Comparison of ENCODE assay signal across 23 cellular contexts in the genomic region with DNA sequence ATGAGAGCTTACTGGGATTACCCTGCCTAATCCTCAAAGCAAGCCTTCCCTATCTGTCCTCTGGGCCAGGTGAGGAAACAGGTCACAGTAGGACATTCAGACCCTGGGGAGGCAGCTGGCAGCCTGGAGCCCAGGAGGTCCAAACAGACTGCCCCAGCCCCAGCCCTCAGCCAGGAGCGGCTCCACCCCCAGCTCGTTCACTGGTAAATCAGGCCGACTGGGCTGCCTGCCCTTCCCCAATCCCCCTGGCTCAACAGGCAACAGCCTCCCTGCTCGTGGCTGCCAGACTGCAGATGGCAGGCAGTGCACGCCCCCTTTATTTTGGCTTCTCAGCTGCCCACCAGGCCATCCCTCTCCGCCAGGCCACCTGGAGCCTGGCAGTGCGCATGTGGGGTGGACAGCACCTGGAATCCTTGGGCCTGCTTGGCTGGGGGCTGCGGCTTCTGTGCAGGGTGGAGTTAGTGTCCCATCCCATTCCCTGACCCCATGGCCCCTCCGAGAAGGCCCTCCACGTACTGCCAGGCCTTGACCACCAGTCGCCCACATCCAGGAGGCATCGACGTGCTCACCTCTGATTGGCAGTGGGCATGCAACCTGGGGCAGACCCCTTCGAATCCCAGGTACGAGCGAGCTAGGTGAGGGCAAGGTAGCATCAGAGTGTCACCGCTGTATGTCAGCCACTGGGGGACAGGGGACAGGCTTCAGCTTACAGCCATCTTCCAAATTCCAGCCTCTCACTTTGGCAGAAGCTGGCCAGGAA.
"Had no signal": no experiment of that assay in that cellular context is flagged by ENCODE, and none has a peak within 500 bp of the region (broad histone marks: within the 10 kb centered on the region; RNA-seq: fewer than 3 reads in every experiment).

No MANE protein-coding gene starts in this region.

- H3K4me1 Mint-ChIP-seq: activated CD8-positive, alpha-beta memory T cell treated with anti-CD3 and anti-CD28 coated beads, Interleukin-2, amount 10 ng/mL, durations not matched to agents 7 days and 5 days; activated naive CD4-positive, alpha-beta T cell treated with anti-CD3 and anti-CD28 coated beads, Interleukin-2, amount 50 U/mL, for 24 hours; immature natural killer cell; mesothelial cell of epicardium; naive thymus-derived CD8-positive, alpha-beta T cell had no signal

- H3K27ac ChIP-seq: body of pancreas, ovary, prostate gland had no signal

- ATAC-seq: activated CD8-positive, alpha-beta memory T cell treated with anti-CD3 and anti-CD28 coated beads, Interleukin-2, amount 10 ng/mL, durations not matched to agents 7 days and 5 days; activated CD8-positive, alpha-beta T cell treated with anti-CD3 and anti-CD28 coated beads for 36 hours; body of pancreas; left lobe of liver; naive thymus-derived CD8-positive, alpha-beta T cell; stimulated activated naive CD8-positive, alpha-beta T cell treated with anti-CD3 and anti-CD28 coated beads, Interleukin-15, Interleukin-2, amounts not matched to agents 100 U/mL and 50 U/mL, for 24 hours had no signal

- H3K9me3 Mint-ChIP-seq: activated naive CD4-positive, alpha-beta T cell treated with anti-CD3 and anti-CD28 coated beads, Interleukin-2, amount 50 U/mL, for 24 hours had no signal

- H3K36me3 ChIP-seq: ovary, prostate gland had no signal

- H3K27ac Mint-ChIP-seq: activated CD8-positive, alpha-beta memory T cell treated with anti-CD3 and anti-CD28 coated beads, Interleukin-2, amount 10 ng/mL, durations not matched to agents 7 days and 5 days; activated CD8-positive, alpha-beta T cell treated with anti-CD3 and anti-CD28 coated beads for 36 hours; activated naive CD4-positive, alpha-beta T cell treated with anti-CD3 and anti-CD28 coated beads, Interleukin-2, amount 50 U/mL, for 24 hours; immature natural killer cell; mesothelial cell of epicardium; naive thymus-derived CD8-positive, alpha-beta T cell; T-helper 1 cell treated with Interleukin-12 subunit alpha and Interleukin-12 subunit beta and Interleukin-4 antibody, amounts not matched to agents 30 μg/mL and 1 μg/mL, for 36 hours had no signal

- H3K9me3 ChIP-seq: body of pancreas, ovary, prostate gland had no signal

- H3K4me3 Mint-ChIP-seq: activated CD8-positive, alpha-beta memory T cell treated with anti-CD3 and anti-CD28 coated beads, Interleukin-2, amount 10 ng/mL, durations not matched to agents 7 days and 5 days; activated CD8-positive, alpha-beta T cell treated with anti-CD3 and anti-CD28 coated beads for 36 hours; activated naive CD4-positive, alpha-beta T cell treated with anti-CD3 and anti-CD28 coated beads, Interleukin-2, amount 50 U/mL, for 24 hours; immature natural killer cell; mesothelial cell of epicardium; naive thymus-derived CD8-positive, alpha-beta T cell; T-helper 1 cell treated with Interleukin-12 subunit alpha and Interleukin-12 subunit beta and Interleukin-4 antibody, amounts not matched to agents 30 μg/mL and 1 μg/mL, for 36 hours had no signal

- H3K27me3 ChIP-seq: body of pancreas, ovary had no signal

- DNase-seq: activated CD4-positive, alpha-beta T cell treated with anti-CD3 and anti-CD28 coated beads for 4 hours; activated CD4-positive, CD25-positive, alpha-beta regulatory T cell; activated CD8-positive, alpha-beta memory T cell treated with anti-CD3 and anti-CD28 coated beads, Interleukin-2, amount 10 ng/mL, durations not matched to agents 7 days and 5 days; activated CD8-positive, alpha-beta T cell treated with anti-CD3 and anti-CD28 coated beads for 36 hours; activated gamma-delta T cell treated with Interleukin-2 at 50 U/mL for 16 hours; activated T-cell treated with anti-CD3 and anti-CD28 coated beads for 4 hours; anterior cingulate cortex; body of pancreas; effector CD4-positive, alpha-beta T cell; erythroblast; foreskin fibroblast; immature natural killer cell; naive thymus-derived CD8-positive, alpha-beta T cell; ovary; stimulated activated CD4-positive, alpha-beta T cell treated with anti-CD3 and anti-CD28 coated beads, Interleukin-4, amount 100 ng/mL, for 4 hours; stimulated activated naive CD8-positive, alpha-beta T cell treated with anti-CD3 and anti-CD28 coated beads, Interleukin-15, Interleukin-2, amounts not matched to agents 100 U/mL and 50 U/mL, for 24 hours; T1000 had no signal

- H3K4me3 ChIP-seq: body of pancreas, lung, ovary, prostate gland had no signal

- H3K27me3 Mint-ChIP-seq: activated CD8-positive, alpha-beta memory T cell treated with anti-CD3 and anti-CD28 coated beads, Interleukin-2, amount 10 ng/mL, durations not matched to agents 7 days and 5 days; activated naive CD4-positive, alpha-beta T cell treated with anti-CD3 and anti-CD28 coated beads, Interleukin-2, amount 50 U/mL, for 24 hours had no signal

- H3K36me3 Mint-ChIP-seq: activated CD8-positive, alpha-beta memory T cell treated with anti-CD3 and anti-CD28 coated beads, Interleukin-2, amount 10 ng/mL, durations not matched to agents 7 days and 5 days had no signal

- H3K4me1 ChIP-seq: body of pancreas, prostate gland had no signal
